In genomic region chr1:200405273-200405672, GRCh38 we compare ENCODE assay signal across 13 cellular contexts. TPM values are rescaled to one million over a fixed set of nuclear protein-coding genes. Genes with fewer than 3 reads are reported as not detected.
A peak's percentile ranks its signal among the peaks of the same experiment; 100 is the strongest.
DNase-seq lines count a peak whose midpoint lies in the region; ATAC-seq, FAIRE-seq and TF ChIP-seq lines count a peak whose summit lies in the region.
"Had no signal": no experiment of that assay in that cellular context is flagged by ENCODE, and none has a peak within 500 bp of the region (broad histone marks: within the 10 kb centered on the region; RNA-seq: fewer than 3 reads in every experiment).

No MANE protein-coding gene starts in this region.

- no peak for FAIRE-seq in GM12878 (lab: Jason Lieb, UNC)

- TF ChIP-seq RAD21 in GM12878 (IDR thresholded peaks at IDR 0.05; ENCODE audit: insufficient read depth, low read depth, low read length) (no peak), liver (IDR thresholded peaks at IDR 0.05) (peak in 1 of 2 donors; percentile 15)

- H4K20me1 ChIP-seq in BLaER1 treated with 17β-estradiol and CSF1 and Interleukin-3, amounts not matched to agents 10 nM and 100 nM = peaks cover 2 to 85% (median 56%) of the 10 kb centered on the region in 11 experiments; a peak in 17 of 22 replicates
- H4K20me1 ChIP-seq in GM12878 (ENCODE audit: control insufficient read depth, insufficient read depth) = no peaks in the 10 kb centered on the region

- BruUV-seq in GM12878 (replicated peaks; lab: Mats Ljungman, UMichigan) = no TSS peak

- in situ Hi-C loops in GM12878 (cut with MboI) = no loop called here

- intact Hi-C loops in GM12878 (cut with micrococcal nuclease; ENCODE audit: unreplicated experiment) = loop anchor here (5.0 kb wide), 1 partner anchor 82 kb away; no protein-coding TSS in a partner anchor

- no peak overlapping the region for H3K27ac ChIP-seq in BLaER1 treated with 17β-estradiol and CSF1 and Interleukin-3, amounts not matched to agents 10 nM and 100 nM
- H3K27ac ChIP-seq in GM12878 (ENCODE audit: control insufficient read depth, insufficient read depth) = no peak overlapping the region
- peak overlapping the region; percentile 69 to 71 for H3K27ac ChIP-seq in liver (ENCODE audit: low read depth in 1 of 2, low read length in 2 of 2)
- H3K27ac ChIP-seq: right atrium auricular region had no signal

- H3K4me3 ChIP-seq in BLaER1 treated with 17β-estradiol and CSF1 and Interleukin-3, amounts not matched to agents 10 nM and 100 nM = peak overlapping the region in 2 of 10 experiments; percentile 4 to 10; a peak in 1 of 20 replicates
- H3K4me3 ChIP-seq in GM12878 (0 out of 2 replicates have a peak overlapping the region, but pooled peaks have one; percentile 3), liver (ENCODE audit: low read depth in 1 of 3, low read length in 3 of 3) (peak overlapping the region in 2 of 3 donors; percentile 22 to 34)
- H3K4me3 ChIP-seq: right atrium auricular region had no signal

- H3K4me2 ChIP-seq in BLaER1 treated with 17β-estradiol and CSF1 and Interleukin-3, amounts not matched to agents 10 nM and 100 nM = peak overlapping the region; percentile 1 to 98 (median 92); a peak in 14 of 22 replicates
- H3K4me2 ChIP-seq in GM12878 (ENCODE audit: control insufficient read depth, insufficient read depth) = peak overlapping the region; percentile 87

- peaks cover 24 to 82% (median 63%) of the 10 kb centered on the region in 11 experiments; a peak in 21 of 22 replicates for H3K36me3 ChIP-seq in BLaER1 treated with 17β-estradiol and CSF1 and Interleukin-3, amounts not matched to agents 10 nM and 100 nM
- H3K36me3 ChIP-seq in GM12878 (ENCODE audit: control insufficient read depth in 2 of 2, insufficient read depth in 2 of 2, low read length in 1 of 2) = peaks cover 0 to 12% of the 10 kb centered on the region in 2 experiments; a peak in 2 of 4 replicates
- H3K36me3 ChIP-seq in liver (ENCODE audit: control insufficient read depth in 4 of 4, insufficient read depth in 3 of 4, low read depth in 1 of 4, low read length in 3 of 4) = peaks cover 0 to 3% (median under 1%) of the 10 kb centered on the region in 4 donors

- peaks cover 24 to 52% (median 38%) of the 10 kb centered on the region in 10 experiments for H3K4me1 ChIP-seq in BLaER1 treated with 17β-estradiol and CSF1 and Interleukin-3, amounts not matched to agents 10 nM and 100 nM
- H3K4me1 ChIP-seq in GM12878 (ENCODE audit: control insufficient read depth, insufficient read depth, low read length) (peaks cover 11% of the 10 kb centered on the region), liver (ENCODE audit: control insufficient read depth in 4 of 4, insufficient read depth in 4 of 4, low read length in 3 of 4) (peaks cover 13 to 52% (median 47%) of the 10 kb centered on the region in 4 donors)

- peaks cover 44% of the 10 kb centered on the region for H3K79me2 ChIP-seq in GM12878 (ENCODE audit: control insufficient read depth, insufficient read depth, low read length)

- DNase-seq in HuH-7 (ENCODE audit: low spot score) = peak; percentile 53
- no peak for DNase-seq in GM12878 (ENCODE audit: low read depth, low spot score)
- DNase-seq in effector CD4-positive, alpha-beta T cell = no peak
- DNase-seq in stimulated activated CD4-positive, alpha-beta T cell treated with anti-CD3 and anti-CD28 coated beads, Interleukin-12 subunit alpha, Interleukin-12 subunit beta, amount 100 ng/mL, for 4 hours = no peak
- DNase-seq: activated CD4-positive, alpha-beta T cell treated with anti-CD3 and anti-CD28 coated beads, Interleukin-2, amount 10 ng/mL, durations not matched to agents 7 days and 5 days; amniotic stem cell; DMS79 had no signal

- ATAC-seq in GM12878 = no peak
- ATAC-seq in GM21717 (IDR thresholded peaks at IDR 0.05; ENCODE audit: unreplicated experiment) = no peak
- no peak for ATAC-seq in GM21825 (IDR thresholded peaks at IDR 0.05; ENCODE audit: unreplicated experiment)
- ATAC-seq: esophagus mucosa had no signal

- WGBS in GM12878 (ENCODE audit: insufficient coverage, insufficient replicate concordance, low lambda C conversion rate, missing lambda C conversion rate) = 50% methylated on average over 2 of the region's 2 CpGs
- 26% methylated on average over 2 of the region's 2 CpGs for WGBS in liver

- CTCF ChIA-PET in GM12878 (lab: Yijun Ruan, JAX) = no interaction called here

- RAD21 ChIA-PET in GM12878 (lab: Charles Lee; ENCODE audit: unreplicated experiment) = no interaction called here

- no peak for TF ChIP-seq EP300 in GM12878 (IDR thresholded peaks at IDR 0.05; ENCODE audit: borderline replicate concordance in 1 of 2, control insufficient read depth in 1 of 2, low read depth in 2 of 2, low read length in 2 of 2)

- H2AFZ ChIP-seq in GM12878 (ENCODE audit: control insufficient read depth, low read depth, low read length) = no peak overlapping the region

- TF ChIP-seq CTCF in GM12878 (IDR thresholded peaks at IDR 0.05 in 2 of 3, conservative IDR thresholded peaks at IDR 0.05 in 1 of 3; ENCODE audit: control insufficient read depth in 2 of 3, extremely low read depth in 1 of 3, insufficient read depth in 1 of 3, low read depth in 3 of 3, low read length in 3 of 3) (no peak), liver (IDR thresholded peaks at IDR 0.05; ENCODE audit: low read depth, low read length, missing input control) (no peak)

- TF ChIP-seq POLR2A in GM12878 (IDR thresholded peaks at IDR 0.05; ENCODE audit: low read depth, low read length) = no peak

- H3K9me3 ChIP-seq in BLaER1 treated with 17β-estradiol and CSF1 and Interleukin-3, amounts not matched to agents 10 nM and 100 nM (replicated peaks in 1 of 11) = peaks cover 0 to 30% (median 19%) of the 10 kb centered on the region in 11 experiments; a peak in 17 of 22 replicates
- no peaks in the 10 kb centered on the region; the same call in 2 of the 3 replicates for H3K9me3 ChIP-seq in GM12878 (replicated peaks; ENCODE audit: control insufficient read depth, insufficient read depth, low read length)
- H3K9me3 ChIP-seq in liver (ENCODE audit: control insufficient read depth in 4 of 4, low read length in 3 of 4) = no peaks in the 10 kb centered on the region
- H3K9me3 ChIP-seq: right atrium auricular region had no signal

- POLR2A ChIA-PET in GM12878 (lab: Charles Lee) = interaction anchor here (1.1 to 1.2 kb wide), 2 partner anchors 11 to 103 kb away, joined by 4 to 5 read pairs; no protein-coding TSS in a partner anchor

- no peak overlapping the region for H3K9ac ChIP-seq in BLaER1 treated with 17β-estradiol and CSF1 and Interleukin-3, amounts not matched to agents 10 nM and 100 nM
- H3K9ac ChIP-seq in GM12878 (ENCODE audit: control insufficient read depth, insufficient read depth, low read length) = no peak overlapping the region
- H3K9ac ChIP-seq in liver (ENCODE audit: low read depth in 1 of 2, low read length in 2 of 2) = peak overlapping the region in 1 of 2 donors; percentile 76

- H3K27me3 ChIP-seq in BLaER1 treated with 17β-estradiol and CSF1 and Interleukin-3, amounts not matched to agents 10 nM and 100 nM = no peaks in the 10 kb centered on the region
- H3K27me3 ChIP-seq in GM12878 (replicated peaks in 1 of 2; ENCODE audit: control insufficient read depth in 2 of 2, insufficient read depth in 2 of 2, low read length in 1 of 2) = no peaks in the 10 kb centered on the region
- H3K27me3 ChIP-seq in liver (ENCODE audit: control insufficient read depth in 4 of 4, insufficient read depth in 4 of 4, low read length in 3 of 4) = no peaks in the 10 kb centered on the region
- H3K27me3 ChIP-seq: right atrium auricular region had no signal

- SMC1A ChIA-PET in GM12878 (lab: Charles Lee; ENCODE audit: uncharacterized antibody, unreplicated experiment) = interaction anchor here (0.6 to 1.9 kb wide), 7 partner anchors 8 to 73 kb away, joined by 3 to 5 read pairs (median 3); no protein-coding TSS in a partner anchor

TF ChIP-seq in liver, 16 proteins besides CTCF, POLR2A, EP300 and RAD21 (continues in another document):
- TF ChIP-seq ZBTB33 (IDR thresholded peaks at IDR 0.05) = no peak
- no peak for TF ChIP-seq MAX (IDR thresholded peaks at IDR 0.05)
- TF ChIP-seq HNF4G (IDR thresholded peaks at IDR 0.05) = no peak
- TF ChIP-seq FOXA1 (IDR thresholded peaks at IDR 0.05) = peak; percentile 82
- TF ChIP-seq FOXA2 (IDR thresholded peaks at IDR 0.05) = peak; percentile 82

RNA-seq across cellular contexts. Expression of gene ZNF281, which starts 4.6 kb away (rescaled TPM):
- total RNA-seq in GM12878 (2013; cell fraction: nucleolus; rRNA removed) = 34.6 and 35.2 TPM in 2 replicates
- total RNA-seq in GM12878 (2014; rRNA removed) = 16.0 and 16.1 TPM in 2 replicates
- total RNA-seq in GM12878 (2014; rRNA removed; fragmentation: Illumina TruSeq; extraction: Trizol) = 15.2 and 15.9 TPM in 2 replicates
- 14.9 and 16.0 TPM in 2 replicates for total RNA-seq in GM12878 (2021)
- polyA plus RNA-seq in GM12878 (2011; ENCODE audit: low read depth) = 5.9 TPM
- polyA plus RNA-seq in GM12878 (2011; rRNA removed) = 10.0 and 11.6 TPM in 2 replicates
- polyA plus RNA-seq in GM12878 (2011; cell fraction: cytosol; rRNA removed) = 3.5 and 4.6 TPM in 2 replicates
- polyA plus RNA-seq in GM12878 (2011; cell fraction: nucleus; rRNA removed) = 7.7 and 8.7 TPM in 2 replicates
- polyA plus RNA-seq in GM12878 (2012) = 9.2 and 10.9 TPM in 2 replicates
- 14.9 and 17.7 TPM in 2 replicates for polyA plus RNA-seq in GM12878 (2014; fragmentation: Illumina TruSeq; extraction: Trizol)
- 1 to 10 TPM; 8.3 to 9.4 TPM for polyA plus RNA-seq in GM12878 (2014; fragmentation: Nextera tagmentation; extraction: Ambion mirVana)
- 8.2 and 9.7 TPM in 2 replicates for polyA plus RNA-seq in GM12878 (2014; rRNA removed)
- polyA plus RNA-seq in GM12878 (2016; fragmentation: Nextera tagmentation; extraction: Ambion mirVana) = 10 to 100 TPM; 21.4 to 21.8 TPM
- 12.0 and 16.1 TPM in 2 replicates for polyA minus RNA-seq in GM12878 (2011; rRNA and poly(A)+ RNA removed)
- 5.3 and 6.3 TPM in 2 replicates for polyA minus RNA-seq in GM12878 (2011; cell fraction: cytosol; rRNA and poly(A)+ RNA removed)
- polyA minus RNA-seq in GM12878 (2011; cell fraction: nucleus; rRNA and poly(A)+ RNA removed) = 9.1 and 11.5 TPM in 2 replicates
- total RNA-seq in liver = 10 to 100 TPM; 14.6 to 18.4 TPM
- 10 to 100 TPM in 1 of 2 donors, 1 to 10 TPM in 1; 4.9 to 11.6 TPM for polyA plus RNA-seq in liver

Comparison
In these comparisons a context has a peak if more than half of its experiments do, and no peak if none do; other contexts are left out.
1. H3K27ac ChIP-seq: peak in liver (2 of 2); none in BLaER1 treated with 17β-estradiol and CSF1 and Interleukin-3, amounts not matched to agents 10 nM and 100 nM (0 of 11) and GM12878 (single experiment).